Comparison of ENCODE assay signal across 13 cellular contexts in the genomic region with DNA sequence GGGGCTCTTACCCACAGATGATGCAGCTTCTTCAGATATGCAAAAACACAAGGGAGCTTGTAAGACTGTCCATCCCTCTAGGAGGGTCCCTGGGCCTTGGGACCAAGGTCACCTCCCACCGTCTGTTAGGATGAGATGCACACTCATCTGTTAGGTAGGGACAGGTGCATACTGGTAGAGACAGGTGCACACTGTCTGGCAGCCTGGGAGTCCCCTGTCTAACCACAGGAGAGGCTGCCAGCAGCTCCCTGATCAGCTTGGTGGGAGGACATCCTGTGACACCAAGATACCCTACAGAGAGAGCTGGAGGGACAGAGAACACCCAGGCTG. TPM values are rescaled to one million over a fixed set of nuclear protein-coding genes. Genes with fewer than 3 reads are reported as not detected.
DNase-seq lines count a peak whose midpoint lies in the region; ATAC-seq and TF ChIP-seq lines count a peak whose summit lies in the region.
"Had no signal": no experiment of that assay in that cellular context is flagged by ENCODE, and none has a peak within 500 bp of the region (broad histone marks: within the 10 kb centered on the region; RNA-seq: fewer than 3 reads in every experiment).

No MANE protein-coding gene starts in this region.

- no peaks in the 10 kb centered on the region for H3K36me3 Mint-ChIP-seq in natural killer cell

- no peak overlapping the region for H3K4me3 Mint-ChIP-seq in natural killer cell
- H3K4me3 Mint-ChIP-seq: GM23338 had no signal

- no peak for TF ChIP-seq POLR2A in lower leg skin (IDR thresholded peaks at IDR 0.05)

- peaks cover 19 to 34% of the 10 kb centered on the region in 2 donors for H3K4me1 Mint-ChIP-seq in natural killer cell

- peak overlapping the region in 1 of 2 donors; percentile 27 for H3K27ac Mint-ChIP-seq in natural killer cell

- TF ChIP-seq CTCF in natural killer cell (IDR thresholded peaks at IDR 0.05), result no peak
- no peak for TF ChIP-seq CTCF in lower leg skin (IDR thresholded peaks at IDR 0.05)

- DNase-seq in NCI-H2029 (lab: John Stamatoyannopoulos, UW) (peak; percentile 53), NCI-H2029 treated with DMSO at 0.1 percent for 48 hours (lab: John Stamatoyannopoulos, UW) (no peak), natural killer cell (no peak), midbrain (lab: John Stamatoyannopoulos, UW) (no peak), GF-D8 (lab: John Stamatoyannopoulos, UW) (no peak), lower leg skin (ENCODE audit: low spot score in 2 of 2) (no peak)

- H3K4me3 ChIP-seq in lower leg skin (ENCODE audit: low read depth, poor library complexity, severe bottlenecking), result no peak overlapping the region
- H3K4me3 ChIP-seq: colonic mucosa, GM23338, lung had no signal

- peak; percentile 8 for ATAC-seq in GM21619 (IDR thresholded peaks at IDR 0.05; ENCODE audit: unreplicated experiment)
- peak; percentile 13 for ATAC-seq in HG03571 (IDR thresholded peaks at IDR 0.05; ENCODE audit: unreplicated experiment)
- ATAC-seq in natural killer cell, result peak; percentile 2 to 25 (median 9)

- H3K27me3 Mint-ChIP-seq in natural killer cell (ENCODE audit: low read depth in 2 of 2), result peaks cover 12 to 17% of the 10 kb centered on the region in 2 donors

- WGBS in lower leg skin, 2 donors, result 21 to 50% methylated on average over 1 of the region's 1 CpG

- intact Hi-C loops in natural killer cell (cut with micrococcal nuclease), result loop anchor here (1.0 to 5.0 kb wide), 2 partner anchors 84 to 157 kb away; no protein-coding TSS in a partner anchor
- intact Hi-C loops in lower leg skin (cut with DNase I; ENCODE audit: low total_unique reads), result loop anchor here (10.0 kb wide), 1 partner anchor 294 kb away; no protein-coding TSS in a partner anchor

- no peaks in the 10 kb centered on the region for H3K9me3 Mint-ChIP-seq in natural killer cell

RNA-seq across cellular contexts. Expression of a gene that starts 13.2 kb away (rescaled TPM):
- total RNA-seq in natural killer cell, result 10 to 100 TPM; 24.1 to 29.4 (median 24.6) TPM
- 10 to 100 TPM; 12.1 to 24.1 (median 15.6) TPM for total RNA-seq in lower leg skin

RNA-seq across cellular contexts. Expression of a gene that starts 30.0 kb away (rescaled TPM):
- total RNA-seq in natural killer cell, result not detected
- not detected for total RNA-seq in lower leg skin
- total RNA-seq: colonic mucosa; lung; right cardiac atrium; T-helper 2 cell treated with Interferon-gamma antibody and Interleukin-4, amounts not matched to agents 100 ng/mL and 5 ng/mL, for 36 hours had no signal

RNA-seq across cellular contexts. Expression of a gene that starts 30.2 kb away (rescaled TPM):
- total RNA-seq in natural killer cell (not detected), lower leg skin (not detected)
- total RNA-seq: colonic mucosa; lung; T-helper 2 cell treated with Interferon-gamma antibody and Interleukin-4, amounts not matched to agents 100 ng/mL and 5 ng/mL, for 36 hours had no signal

RNA-seq across cellular contexts. Expression of a gene that starts 50.5 kb away (rescaled TPM):
- 1 to 10 TPM in 2 of 3 donors, under 1 TPM in 1; 0.92 to 1.5 (median 1.3) TPM for total RNA-seq in natural killer cell
- total RNA-seq in lower leg skin, result 1 to 10 TPM in 3 of 4 donors, under 1 TPM in 1; 0.72 to 1.7 (median 1.5) TPM
